Comparison of ENCODE assay signal across 15 cellular contexts in genomic region chr19:49863935-49864320, GRCh38. TPM values are rescaled to one million over a fixed set of nuclear protein-coding genes. Genes with fewer than 3 reads are reported as not detected.
A peak's percentile ranks its signal among the peaks of the same experiment; 100 is the strongest.
DNase-seq lines count a peak whose midpoint lies in the region; ATAC-seq and TF ChIP-seq lines count a peak whose summit lies in the region.
"Had no signal": no experiment of that assay in that cellular context is flagged by ENCODE, and none has a peak within 500 bp of the region (broad histone marks: within the 10 kb centered on the region; RNA-seq: fewer than 3 reads in every experiment).

No MANE protein-coding gene starts in this region.

- H3K4me3 ChIP-seq in lower lobe of right lung = no peak overlapping the region
- H3K4me3 ChIP-seq: GM23248 had no signal

- H3K27me3 Mint-ChIP-seq in CD14-positive monocyte (ENCODE audit: low read depth in 3 of 3) = no peaks in the 10 kb centered on the region
- H3K27me3 Mint-ChIP-seq: CD4-positive, alpha-beta T cell had no signal

- peaks cover 36% of the 10 kb centered on the region for H3K4me1 ChIP-seq in lower lobe of right lung

- ATAC-seq in left lobe of liver (no peak), lower lobe of right lung (no peak)

- peak overlapping the region in 1 of 2 donors; percentile 31 for H3K4me3 Mint-ChIP-seq in CD14-positive monocyte

- no peaks in the 10 kb centered on the region for H3K9me3 ChIP-seq in lower lobe of right lung

- peaks cover 59% of the 10 kb centered on the region for H3K36me3 ChIP-seq in lower lobe of right lung

- peak overlapping the region; percentile 71 for H3K27ac ChIP-seq in RWPE1
- no peak overlapping the region for H3K27ac ChIP-seq in lower lobe of right lung
- H3K27ac ChIP-seq: GM23248 had no signal

- peak overlapping the region in 1 of 7 donors; percentile 46 for H3K27ac Mint-ChIP-seq in CD14-positive monocyte
- H3K27ac Mint-ChIP-seq: CD4-positive, alpha-beta T cell had no signal

- no peak for TF ChIP-seq CTCF in CD14-positive monocyte (IDR thresholded peaks at IDR 0.05)
- no peak for TF ChIP-seq CTCF in RWPE1 (conservative IDR thresholded peaks at IDR 0.05; ENCODE audit: low read depth)
- TF ChIP-seq CTCF in lower lobe of right lung (IDR thresholded peaks at IDR 0.05) = no peak

- DNase-seq in CD14-positive monocyte (ENCODE audit: low spot score) = peak; percentile 44
- no peak for DNase-seq in RWPE1 (ENCODE audit: low spot score)
- DNase-seq in left lobe of liver (ENCODE audit: low spot score) = peak; percentile 46
- peak; percentile 75 for DNase-seq in posterior vena cava (ENCODE audit: low spot score)
- DNase-seq in SK-N-DZ (ENCODE audit: low spot score) = no peak
- no peak for DNase-seq in lower lobe of right lung
- no peak for DNase-seq in NCI-H2029 (lab: John Stamatoyannopoulos, UW)
- DNase-seq: AML-193; CD4-positive, alpha-beta T cell; DND-41; GDM1; GM23248; NCI-H1436 treated with DMSO at 0.1 percent for 48 hours; NCI-H2107; SHP77 treated with DMSO at 0.1 percent for 48 hours had no signal

- POLR2A ChIA-PET in RWPE1 (lab: Yijun Ruan, JAX; ENCODE audit: low non-redundant PET) = interaction anchor here (0.7 kb wide), 1 partner anchor 13 kb away, joined by 5 read pairs; no protein-coding TSS in a partner anchor

- CTCF ChIA-PET in RWPE1 (lab: Yijun Ruan, JAX) = no interaction called here

- no peaks in the 10 kb centered on the region for H3K27me3 ChIP-seq in lower lobe of right lung (ENCODE audit: low read depth)

- H3K36me3 Mint-ChIP-seq in CD14-positive monocyte = peaks cover 37 to 61% of the 10 kb centered on the region in 2 donors

- intact Hi-C loops in CD14-positive monocyte (cut with micrococcal nuclease) (no loop called here), posterior vena cava (cut with DNase I) (no loop called here), lower lobe of right lung (cut with DNase I) (no loop called here)

- H3K4me1 Mint-ChIP-seq in CD14-positive monocyte = peaks cover 41% of the 10 kb centered on the region

- no peaks in the 10 kb centered on the region for H3K9me3 Mint-ChIP-seq in CD14-positive monocyte
- H3K9me3 Mint-ChIP-seq: CD4-positive, alpha-beta T cell had no signal

RNA-seq across cellular contexts. Expression of gene PNKP, which starts 3.4 kb away (rescaled TPM):
- 10 to 100 TPM; 23.0 to 30.2 TPM for polyA plus RNA-seq in CD14-positive monocyte
- 33.7 TPM for total RNA-seq in left lobe of liver
- 10 to 100 TPM; 40.5 to 43.4 TPM for total RNA-seq in posterior vena cava
- 7.7 and 19.2 TPM in 2 replicates for polyA plus RNA-seq in SK-N-DZ (2014; cell fraction: cytosol; rRNA removed)
- 75.5 and 87.4 TPM in 2 replicates for polyA plus RNA-seq in SK-N-DZ (2014; cell fraction: nucleus; rRNA removed)
- 78.0 TPM for total RNA-seq in lower lobe of right lung

RNA-seq across cellular contexts. Expression of gene PTOV1, which starts 13.0 kb away (rescaled TPM):
- polyA plus RNA-seq in CD14-positive monocyte = 10 to 100 TPM; 18.3 to 31.2 TPM
- total RNA-seq in left lobe of liver (86.0 TPM), posterior vena cava (10 to 100 TPM; 78.7 to 95.2 TPM), lower lobe of right lung (124 TPM)
- 131 and 164 TPM in 2 replicates for polyA plus RNA-seq in SK-N-DZ (2014; cell fraction: cytosol; rRNA removed)
- 365 and 432 TPM in 2 replicates for polyA plus RNA-seq in SK-N-DZ (2014; cell fraction: nucleus; rRNA removed)

RNA-seq across cellular contexts. Expression of gene AKT1S1, which starts 13.2 kb away (rescaled TPM):
- 1 to 10 TPM; 5.4 to 6.6 TPM for polyA plus RNA-seq in CD14-positive monocyte
- total RNA-seq in left lobe of liver (27.6 TPM), posterior vena cava (10 to 100 TPM; 26.5 to 28.9 TPM), lower lobe of right lung (29.7 TPM)
- 4.9 TPM in 2 replicates for polyA plus RNA-seq in SK-N-DZ (2014; cell fraction: cytosol; rRNA removed)
- polyA plus RNA-seq in SK-N-DZ (2014; cell fraction: nucleus; rRNA removed) = 8.1 and 13.5 TPM in 2 replicates

RNA-seq across cellular contexts. Expression of gene TBC1D17, which starts 13.6 kb away (rescaled TPM):
- 1 to 10 TPM; 3.1 to 4.5 TPM for polyA plus RNA-seq in CD14-positive monocyte
- 31.7 TPM for total RNA-seq in left lobe of liver
- total RNA-seq in posterior vena cava = 10 to 100 TPM; 28.7 to 36.3 TPM
- polyA plus RNA-seq in SK-N-DZ (2014; cell fraction: cytosol; rRNA removed) = 4.3 and 5.3 TPM in 2 replicates
- 10.3 and 15.1 TPM in 2 replicates for polyA plus RNA-seq in SK-N-DZ (2014; cell fraction: nucleus; rRNA removed)
- total RNA-seq in lower lobe of right lung = 53.1 TPM

RNA-seq across cellular contexts. Expression of gene IL4I1, which starts 32.8 kb away (rescaled TPM):
- polyA plus RNA-seq in CD14-positive monocyte = 1 to 10 TPM; 7.0 to 7.6 TPM
- total RNA-seq in left lobe of liver = 0.13 TPM
- total RNA-seq in posterior vena cava = 1 to 10 TPM; 1.1 to 1.3 TPM
- not detected in 2 replicates for polyA plus RNA-seq in SK-N-DZ (2014; cell fraction: cytosol; rRNA removed)
- polyA plus RNA-seq in SK-N-DZ (2014; cell fraction: nucleus; rRNA removed) = not detected in 2 replicates
- 1.6 TPM for total RNA-seq in lower lobe of right lung
- total RNA-seq: GM23248 had no signal

Comparison
In these comparisons a context has a peak if more than half of its experiments do, and no peak if none do; other contexts are left out.
1. DNase-seq: peak in CD14-positive monocyte (single experiment), left lobe of liver (single experiment) and posterior vena cava (single experiment); none in RWPE1 (single experiment), SK-N-DZ (single experiment), lower lobe of right lung (single experiment) and NCI-H2029 (single experiment).